In the genomic region with DNA sequence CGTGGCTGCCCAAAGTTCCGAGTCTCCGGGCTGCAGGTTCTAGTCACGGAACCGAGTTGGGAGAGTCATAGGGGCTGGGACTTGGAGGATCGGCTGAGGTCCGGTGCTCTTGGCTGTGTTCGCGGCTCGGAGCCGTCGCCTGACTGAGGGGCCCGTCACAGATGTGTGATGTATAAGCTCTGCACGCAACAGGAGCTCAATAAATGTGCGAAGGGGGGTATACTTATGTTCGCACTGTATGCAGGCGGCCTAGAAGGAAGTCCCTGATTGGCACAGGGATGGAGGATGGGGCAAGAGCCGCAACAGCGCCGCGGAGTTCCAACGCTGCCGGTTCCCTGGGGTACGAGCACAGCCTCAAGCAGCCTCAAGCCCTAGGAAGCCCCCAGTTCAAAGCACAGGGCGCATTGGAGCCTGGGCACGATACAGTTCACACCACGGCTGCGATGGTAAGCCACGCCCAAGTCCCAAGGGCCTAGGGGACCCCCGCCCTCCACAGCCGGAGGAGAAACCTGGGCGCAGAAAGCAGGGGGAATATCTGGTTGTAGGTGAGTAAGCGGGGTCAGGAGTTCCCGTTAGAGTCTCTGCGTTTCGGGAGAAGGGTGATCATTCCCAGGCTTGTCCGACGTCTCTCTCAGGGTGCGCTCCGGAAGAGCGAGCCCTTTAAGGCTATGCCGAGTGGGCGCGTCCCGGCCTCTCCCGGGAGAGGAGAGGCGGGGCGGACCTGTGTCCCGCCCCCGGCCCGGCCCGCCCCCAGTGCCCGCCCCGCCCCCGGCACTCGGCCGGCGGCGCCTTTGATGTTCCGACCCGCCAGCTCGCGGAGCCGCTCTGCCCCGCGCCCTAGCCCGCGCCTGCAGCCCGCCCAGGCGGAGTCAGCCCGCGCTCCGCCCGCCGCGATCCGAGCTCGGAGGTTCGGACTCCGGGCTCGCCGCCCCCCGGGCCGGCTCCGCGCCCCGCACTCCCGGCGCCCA, we compare ENCODE assay signal across 8 cellular contexts. TPM values are rescaled to one million over a fixed set of nuclear protein-coding genes. Genes with fewer than 3 reads are reported as not detected.
A peak's percentile ranks its signal among the peaks of the same experiment; 100 is the strongest.
DNase-seq lines count a peak whose midpoint lies in the region; ATAC-seq and TF ChIP-seq lines count a peak whose summit lies in the region.

A gene (plus strand): TSS at position 774 of the 968 bp plus-strand sequence. CDS start 226 bp downstream, outside the sequence.

- H3K9me3 ChIP-seq in smooth muscle cell (replicated peaks; ENCODE audit: low read depth): no peaks in the 10 kb centered on the region

- ATAC-seq in HG02870 (IDR thresholded peaks at IDR 0.05; ENCODE audit: unreplicated experiment): peak; percentile 69

- DNase-seq in SHP77 (lab: John Stamatoyannopoulos, UW) (peak; percentile 56 to 71), SHP77 treated with DMSO at 0.1 percent for 48 hours (lab: John Stamatoyannopoulos, UW) (no peak), NCI-H2107 treated with DMSO at 0.1 percent for 48 hours (lab: John Stamatoyannopoulos, UW; ENCODE audit: unreplicated experiment) (peak; percentile 8), caudate nucleus (lab: John Stamatoyannopoulos, UW) (peak in 37 of 61 donors; percentile 7 to 69 (median 30)), iris pigment epithelial cell (ENCODE audit: low read depth) (peak; percentile 75), smooth muscle cell (lab: John Stamatoyannopoulos, UW; ENCODE audit: unreplicated experiment) (peak; percentile 29)

- peaks cover 9% of the 10 kb centered on the region for H4K20me1 ChIP-seq in smooth muscle cell (ENCODE audit: low read depth)

- WGBS in smooth muscle cell (ENCODE audit: low lambda C conversion rate): 8% methylated on average over 59 of the region's 89 CpGs

- H3K36me3 ChIP-seq in smooth muscle cell (ENCODE audit: low read depth): no peaks in the 10 kb centered on the region

- H3K27ac ChIP-seq in caudate nucleus (ENCODE audit: low read depth, low read length): no peak within 1 kb of the TSS
- H3K27ac ChIP-seq in smooth muscle cell (ENCODE audit: low read depth): no peak within 1 kb of the TSS

- H3K4me3 ChIP-seq in WI38 (ENCODE audit: low read depth, low read length) (peak within 1 kb of the TSS; percentile 59), smooth muscle cell (peak within 1 kb of the TSS; percentile 65)

- H3F3A ChIP-seq in smooth muscle cell (ENCODE audit: low read depth): no peaks in the 10 kb centered on the region

- peak within 1 kb of the TSS; percentile 98 for H3K4me2 ChIP-seq in smooth muscle cell

- peak within 1 kb of the TSS; percentile 71 for H2AFZ ChIP-seq in smooth muscle cell (ENCODE audit: low read depth)

- no peak for TF ChIP-seq CTCF in WI38 (IDR thresholded peaks at IDR 0.05; ENCODE audit: low read depth, low read length)
- no peak for TF ChIP-seq CTCF in smooth muscle cell (IDR thresholded peaks at IDR 0.05; ENCODE audit: borderline replicate concordance, insufficient read depth, poor library complexity, severe bottlenecking)

- peaks cover 6% of the 10 kb centered on the region for H3K27me3 ChIP-seq in smooth muscle cell (ENCODE audit: low read depth)

- H3K4me1 ChIP-seq in smooth muscle cell (ENCODE audit: low read depth): no peaks in the 10 kb centered on the region

- H3K9ac ChIP-seq in smooth muscle cell (ENCODE audit: low read depth): peak within 1 kb of the TSS; percentile 47

- no peaks in the 10 kb centered on the region for H3K79me2 ChIP-seq in smooth muscle cell (ENCODE audit: low read depth)

RNA-seq across cellular contexts. Expression of the gene that starts here (rescaled TPM):
- 1.8 and 3.2 TPM in 2 replicates for total RNA-seq in smooth muscle cell
- polyA plus RNA-seq in smooth muscle cell: 3.4 and 10.8 TPM in 2 replicates
